20 cellular contexts compared by ENCODE assay signal in the genomic region with DNA sequence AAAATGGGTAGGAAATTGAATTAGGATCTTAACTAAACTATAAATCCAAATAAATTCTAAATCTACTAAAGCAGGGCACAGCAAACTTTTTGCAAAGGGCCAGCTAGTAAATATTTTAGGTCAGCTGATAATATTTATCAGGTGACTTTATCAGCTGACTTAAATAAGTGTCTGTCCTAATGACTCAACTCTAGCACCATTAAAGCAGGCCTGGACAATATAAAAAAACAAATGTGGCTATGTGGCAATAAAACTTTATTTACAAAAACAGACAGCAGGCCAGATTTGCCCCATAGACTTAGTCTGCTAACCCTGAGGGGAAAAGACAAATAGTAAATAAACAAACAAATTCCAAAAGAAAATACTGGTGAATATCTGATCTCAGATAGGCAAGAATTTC.
"Had no signal": no experiment of that assay in that cellular context is flagged by ENCODE, and none has a peak within 500 bp of the region (broad histone marks: within the 10 kb centered on the region; RNA-seq: fewer than 3 reads in every experiment).

No MANE protein-coding gene starts in this region.

- H3K4me3 ChIP-seq: body of pancreas, lower lobe of right lung, prostate gland, suprapubic skin, upper lobe of left lung had no signal

- H3K9me3 ChIP-seq: body of pancreas, lower lobe of right lung, prostate gland, suprapubic skin, upper lobe of left lung had no signal

- ATAC-seq: activated CD8-positive, alpha-beta T cell treated with anti-CD3 and anti-CD28 coated beads for 36 hours; body of pancreas; esophagus mucosa; lower lobe of right lung; right cardiac atrium had no signal

- DNase-seq: activated B cell treated with CpG ODN at 0.5 μM for 24 hours; activated CD4-positive, alpha-beta T cell treated with anti-CD3 and anti-CD28 coated beads for 48 hours; activated CD8-positive, alpha-beta memory T cell treated with anti-CD3 and anti-CD28 coated beads, Interleukin-2, amount 50 U/mL, for 4 hours; activated CD8-positive, alpha-beta T cell treated with anti-CD3 and anti-CD28 coated beads for 36 hours; activated gamma-delta T cell; activated T-cell treated with anti-CD3 and anti-CD28 coated beads, Interleukin-2, amount 50 U/mL, for 48 hours; amygdala; body of pancreas; caudate nucleus; glutamatergic neuron; lower lobe of right lung; right cardiac atrium; small intestine; T-helper 2 cell; upper lobe of left lung had no signal

- FAIRE-seq: colon, small intestine, TTC549 had no signal

- H3K4me1 ChIP-seq: body of pancreas had no signal

- H3K27ac ChIP-seq: body of pancreas, lower lobe of right lung, prostate gland, suprapubic skin had no signal

- H3K36me3 ChIP-seq: lower lobe of right lung, prostate gland, suprapubic skin, upper lobe of left lung had no signal

- H3K27me3 ChIP-seq: body of pancreas, suprapubic skin, upper lobe of left lung had no signal
